Comparison of ENCODE assay signal across 2 cellular contexts in the genomic region with DNA sequence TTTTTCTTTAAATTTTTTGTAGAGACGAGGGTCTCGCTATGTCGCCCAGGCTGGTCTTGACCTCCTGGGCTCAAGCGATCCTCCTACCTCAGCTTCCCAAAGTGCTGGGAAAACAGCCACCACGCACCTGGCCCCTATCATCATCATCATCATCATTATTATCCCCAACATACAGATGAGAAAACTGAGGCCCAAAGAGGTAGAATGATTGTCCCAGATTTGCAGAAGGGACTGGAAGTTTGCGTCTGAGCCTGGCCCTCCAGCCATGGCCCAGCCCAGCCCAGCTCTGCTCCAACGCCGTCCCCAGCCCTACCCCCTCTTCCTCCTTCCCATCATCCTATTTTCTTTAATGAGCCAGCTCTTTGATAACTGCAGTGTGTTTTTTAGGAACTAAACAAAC.
TF ChIP-seq lines count a peak whose summit lies in the region.

No MANE protein-coding gene starts in this region.

TF ChIP-seq in HEK293, 187 proteins besides CTCF, POLR2A, EP300 and RAD21:
- no peak for TF ChIP-seq ZBTB7A (tag by site-specific recombination; IDR thresholded peaks at IDR 0.05; ENCODE audit: low read depth)
- TF ChIP-seq, protein P1, sequence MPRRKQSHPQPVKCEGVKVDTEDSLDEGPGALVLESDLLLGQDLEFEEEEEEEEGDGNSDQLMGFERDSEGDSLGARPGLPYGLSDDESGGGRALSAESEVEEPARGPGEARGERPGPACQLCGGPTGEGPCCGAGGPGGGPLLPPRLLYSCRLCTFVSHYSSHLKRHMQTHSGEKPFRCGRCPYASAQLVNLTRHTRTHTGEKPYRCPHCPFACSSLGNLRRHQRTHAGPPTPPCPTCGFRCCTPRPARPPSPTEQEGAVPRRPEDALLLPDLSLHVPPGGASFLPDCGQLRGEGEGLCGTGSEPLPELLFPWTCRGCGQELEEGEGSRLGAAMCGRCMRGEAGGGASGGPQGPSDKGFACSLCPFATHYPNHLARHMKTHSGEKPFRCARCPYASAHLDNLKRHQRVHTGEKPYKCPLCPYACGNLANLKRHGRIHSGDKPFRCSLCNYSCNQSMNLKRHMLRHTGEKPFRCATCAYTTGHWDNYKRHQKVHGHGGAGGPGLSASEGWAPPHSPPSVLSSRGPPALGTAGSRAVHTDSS (tag by site-specific recombination; IDR thresholded peaks at IDR 0.05) = 0 out of 2 replicates have a peak, but pooled peaks have one; percentile 34

TF ChIP-seq in K562, 482 proteins besides CTCF, POLR2A, EP300 and RAD21:
- TF ChIP-seq UBTF (IDR thresholded peaks at IDR 0.05; ENCODE audit: borderline replicate concordance in 1 of 2, low read depth in 2 of 2, low read length in 2 of 2) = no peak
- no peak for TF ChIP-seq CBFA2T3 (IDR thresholded peaks at IDR 0.05)
- TF ChIP-seq ZBTB1 (CRISPR knock-in tag; IDR thresholded peaks at IDR 0.05; ENCODE audit: borderline replicate concordance, low read depth) = no peak
- TF ChIP-seq ZNF551 (CRISPR knock-in tag; IDR thresholded peaks at IDR 0.05) = no peak
- no peak for TF ChIP-seq PTRF (tag; IDR thresholded peaks at IDR 0.05)
- TF ChIP-seq RBM25 (IDR thresholded peaks at IDR 0.05; ENCODE audit: low read depth, low read length, severe bottlenecking) = peak; percentile 56
- TF ChIP-seq BCOR (IDR thresholded peaks at IDR 0.05) = peak; percentile 46; the same call in 1 of the 2 replicates
- no peak for TF ChIP-seq FOXJ3 (CRISPR knock-in tag; IDR thresholded peaks at IDR 0.05)
- peak in 1 of 2 experiments; percentile 55; a peak in 1 of 4 replicates for TF ChIP-seq KDM1A (IDR thresholded peaks at IDR 0.05)
TF ChIP-seq in K562: peak in this region for 3.
